In the genomic region with DNA sequence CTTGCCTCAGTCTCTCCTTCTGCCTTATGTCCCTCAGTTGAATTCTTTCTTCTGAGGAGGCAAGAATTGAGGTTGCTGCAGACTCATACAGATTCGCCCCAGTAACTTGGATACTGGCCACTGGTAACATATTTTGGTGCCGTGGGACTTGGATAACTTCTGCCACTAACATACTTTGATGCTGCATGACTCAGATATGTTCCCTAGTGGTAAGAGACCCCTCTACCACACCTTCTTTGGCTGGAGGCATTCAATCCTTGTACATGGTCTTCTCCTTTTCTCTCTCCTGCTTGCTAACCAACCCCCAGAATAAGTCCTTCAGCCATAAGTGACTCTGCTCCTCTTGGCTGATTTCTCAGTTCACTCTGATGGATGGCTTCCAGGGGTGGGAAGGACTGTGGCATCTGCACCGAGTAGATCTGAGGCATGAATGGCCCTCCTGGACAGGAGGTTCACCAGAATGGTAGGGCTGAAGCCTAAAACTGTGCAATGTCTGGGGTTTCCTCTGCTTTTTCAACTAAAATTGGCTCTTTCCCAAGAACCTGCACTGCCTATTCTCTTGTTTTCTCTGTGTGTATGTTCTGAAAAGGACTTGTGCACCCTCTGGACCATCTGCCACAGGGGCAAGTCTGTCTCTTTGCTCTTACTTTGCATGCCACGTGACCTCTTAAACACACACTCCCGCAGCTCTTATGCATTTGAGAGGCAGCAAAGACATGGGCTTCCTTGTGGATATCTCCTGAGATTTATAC, we compare ENCODE assay signal across 11 cellular contexts. TPM values are rescaled to one million over a fixed set of nuclear protein-coding genes. Genes with fewer than 3 reads are reported as not detected.
DNase-seq lines count a peak whose midpoint lies in the region; ATAC-seq and TF ChIP-seq lines count a peak whose summit lies in the region.
"Had no signal": no experiment of that assay in that cellular context is flagged by ENCODE, and none has a peak within 500 bp of the region (broad histone marks: within the 10 kb centered on the region; RNA-seq: fewer than 3 reads in every experiment).

No MANE protein-coding gene starts in this region.

- H3K36me3 Mint-ChIP-seq in CD8-positive, alpha-beta memory T cell, result no peaks in the 10 kb centered on the region
- H3K36me3 Mint-ChIP-seq: activated naive CD8-positive, alpha-beta T cell treated with anti-CD3 and anti-CD28 coated beads, Interleukin-2, amount 10 ng/mL, durations not matched to agents 7 days and 5 days; stimulated activated effector memory CD8-positive, alpha-beta T cell treated with anti-CD3 and anti-CD28 coated beads, Interleukin-12 subunit alpha, Interleukin-12 subunit beta, amount 100 ng/mL, for 72 hours had no signal

- peaks cover 14 to 29% of the 10 kb centered on the region in 2 donors for H3K27me3 Mint-ChIP-seq in CD8-positive, alpha-beta memory T cell

- H3K4me3 ChIP-seq in right atrium auricular region (peak overlapping the region in 1 of 2 donors; percentile 3), astrocyte of the cerebellum (ENCODE audit: low read depth, low read length) (no peak overlapping the region)
- H3K4me3 ChIP-seq in CD8-positive, alpha-beta memory T cell (ENCODE audit: low read length), result no peak overlapping the region

- H3K27me3 ChIP-seq in right atrium auricular region (no peaks in the 10 kb centered on the region), foreskin keratinocyte (peaks cover 12% of the 10 kb centered on the region)
- no peaks in the 10 kb centered on the region for H3K27me3 ChIP-seq in CD8-positive, alpha-beta memory T cell (ENCODE audit: insufficient read depth, low read length, poor library complexity, severe bottlenecking)

- ATAC-seq in Right ventricle myocardium inferior (peak; percentile 38), esophagus mucosa (no peak), GM21717 (IDR thresholded peaks at IDR 0.05; ENCODE audit: unreplicated experiment) (no peak), foreskin keratinocyte (no peak)
- ATAC-seq: stimulated activated effector memory CD8-positive, alpha-beta T cell treated with anti-CD3 and anti-CD28 coated beads, Interleukin-12 subunit alpha, Interleukin-12 subunit beta, amount 100 ng/mL, for 72 hours had no signal

- H3K36me3 ChIP-seq in right atrium auricular region, result no peaks in the 10 kb centered on the region
- H3K36me3 ChIP-seq in CD8-positive, alpha-beta memory T cell (ENCODE audit: insufficient read depth, low read length), result no peaks in the 10 kb centered on the region

- H3K27ac Mint-ChIP-seq in CD8-positive, alpha-beta memory T cell, result peak overlapping the region in 1 of 8 donors; percentile 26
- H3K27ac Mint-ChIP-seq: activated naive CD8-positive, alpha-beta T cell treated with anti-CD3 and anti-CD28 coated beads, Interleukin-2, amount 10 ng/mL, durations not matched to agents 7 days and 5 days; nephron progenitor cell; stimulated activated effector memory CD8-positive, alpha-beta T cell treated with anti-CD3 and anti-CD28 coated beads, Interleukin-12 subunit alpha, Interleukin-12 subunit beta, amount 100 ng/mL, for 72 hours had no signal

- peaks cover 0 to 3% (median 2%) of the 10 kb centered on the region in 5 donors for H3K9me3 Mint-ChIP-seq in CD8-positive, alpha-beta memory T cell
- H3K9me3 Mint-ChIP-seq: stimulated activated effector memory CD8-positive, alpha-beta T cell treated with anti-CD3 and anti-CD28 coated beads, Interleukin-12 subunit alpha, Interleukin-12 subunit beta, amount 100 ng/mL, for 72 hours had no signal

- H3K4me3 Mint-ChIP-seq in CD8-positive, alpha-beta memory T cell, result no peak overlapping the region
- H3K4me3 Mint-ChIP-seq: activated naive CD8-positive, alpha-beta T cell treated with anti-CD3 and anti-CD28 coated beads, Interleukin-2, amount 10 ng/mL, durations not matched to agents 7 days and 5 days; nephron progenitor cell; stimulated activated effector memory CD8-positive, alpha-beta T cell treated with anti-CD3 and anti-CD28 coated beads, Interleukin-12 subunit alpha, Interleukin-12 subunit beta, amount 100 ng/mL, for 72 hours had no signal

- peaks cover 0 to 19% of the 10 kb centered on the region in 2 donors for H3K4me1 ChIP-seq in right atrium auricular region
- H3K4me1 ChIP-seq in CD8-positive, alpha-beta memory T cell (ENCODE audit: insufficient read depth, low read length), result no peaks in the 10 kb centered on the region
- H3K4me1 ChIP-seq in foreskin keratinocyte, result peaks cover 4% of the 10 kb centered on the region

- POLR2A ChIA-PET in CD8-positive, alpha-beta memory T cell (lab: Charles Lee), result no interaction called here

- no peak for DNase-seq in Right ventricle myocardium inferior (ENCODE audit: missing footprints)
- no peak for DNase-seq in right atrium auricular region (ENCODE audit: low spot score)
- DNase-seq in astrocyte of the cerebellum (ENCODE audit: low read depth), result peak; percentile 59
- peak; percentile 37 for DNase-seq in iris pigment epithelial cell (ENCODE audit: low read depth)
- no peak for DNase-seq in CD8-positive, alpha-beta memory T cell
- DNase-seq in foreskin keratinocyte, result no peak
- DNase-seq: activated naive CD8-positive, alpha-beta T cell treated with anti-CD3 and anti-CD28 coated beads, Interleukin-2, amount 10 ng/mL, durations not matched to agents 7 days and 5 days had no signal

- no peak for TF ChIP-seq CTCF in right atrium auricular region (IDR thresholded peaks at IDR 0.05)
- TF ChIP-seq CTCF in astrocyte of the cerebellum (IDR thresholded peaks at IDR 0.05; ENCODE audit: low read depth, low read length, missing control alignments), result no peak
- no peak for TF ChIP-seq CTCF in foreskin keratinocyte (conservative IDR thresholded peaks at IDR 0.05)

- no peaks in the 10 kb centered on the region for H3K4me1 Mint-ChIP-seq in CD8-positive, alpha-beta memory T cell
- H3K4me1 Mint-ChIP-seq: activated naive CD8-positive, alpha-beta T cell treated with anti-CD3 and anti-CD28 coated beads, Interleukin-2, amount 10 ng/mL, durations not matched to agents 7 days and 5 days; stimulated activated effector memory CD8-positive, alpha-beta T cell treated with anti-CD3 and anti-CD28 coated beads, Interleukin-12 subunit alpha, Interleukin-12 subunit beta, amount 100 ng/mL, for 72 hours had no signal

- CTCF ChIA-PET in CD8-positive, alpha-beta memory T cell (lab: Charles Lee), result interaction anchor here (1.0 kb wide), 1 partner anchor 55 kb away, joined by 3 read pairs; no protein-coding TSS in a partner anchor

- no peaks in the 10 kb centered on the region for H3K9me3 ChIP-seq in right atrium auricular region
- H3K9me3 ChIP-seq in CD8-positive, alpha-beta memory T cell (ENCODE audit: low read length), result no peaks in the 10 kb centered on the region

- H3K27ac ChIP-seq in right atrium auricular region (peak overlapping the region in 1 of 2 donors; percentile 30), foreskin keratinocyte (no peak overlapping the region)
- no peak overlapping the region for H3K27ac ChIP-seq in CD8-positive, alpha-beta memory T cell (ENCODE audit: low read depth, low read length)

- intact Hi-C loops in Right ventricle myocardium inferior (cut with DNase I), result loop anchor here (2.0 to 5.0 kb wide), 3 partner anchors 51 to 87 kb away; a partner anchor contains a TSS

- in situ Hi-C loops in astrocyte of the cerebellum (cut with HindIII; ENCODE audit: low sequenced_read_pairs), result no loop called here

RNA-seq across cellular contexts. Expression of a gene that starts 55.5 kb away (rescaled TPM):
- total RNA-seq in Right ventricle myocardium inferior (217 TPM), right atrium auricular region (100 to 1,000 TPM; 327 to 380 TPM), esophagus mucosa (15.8 TPM), foreskin keratinocyte (86.4 and 89.3 TPM in 2 replicates)
- total RNA-seq in CD8-positive, alpha-beta memory T cell, result under 1 TPM; 0.09 to 0.53 TPM
- not detected for polyA plus RNA-seq in CD8-positive, alpha-beta memory T cell
- polyA plus RNA-seq in foreskin keratinocyte, result 29.5 and 32.3 TPM in 2 replicates

Comparison
In these comparisons a context has a peak if more than half of its experiments do, and no peak if none do; other contexts are left out.
1. DNase-seq: peak in astrocyte of the cerebellum (single experiment) and iris pigment epithelial cell (single experiment); none in Right ventricle myocardium inferior (single experiment), right atrium auricular region (single experiment), CD8-positive, alpha-beta memory T cell (0 of 5) and foreskin keratinocyte (0 of 2).
2. RNA of a gene that starts 55.5 kb away (total RNA-seq): 327 to 380 TPM in right atrium auricular region, 217 TPM in Right ventricle myocardium inferior (single experiment), 86.4 to 89.3 TPM in foreskin keratinocyte and 15.8 TPM in esophagus mucosa (single experiment); 0.09 to 0.53 TPM in CD8-positive, alpha-beta memory T cell; every median in the first group is over 10 times any median in the second.